Comparison of ENCODE assay signal across 8 cellular contexts in genomic region chr14:28765907-28766504, GRCh38. TPM values are rescaled to one million over a fixed set of nuclear protein-coding genes. Genes with fewer than 3 reads are reported as not detected.
DNase-seq lines count a peak whose midpoint lies in the region; ATAC-seq and TF ChIP-seq lines count a peak whose summit lies in the region.

No MANE protein-coding gene starts in this region.

- DNase-seq in COR-L47 (lab: John Stamatoyannopoulos, UW), result peak; percentile 86
- DNase-seq in astrocyte of the cerebellum (ENCODE audit: low read depth), result no peak
- DNase-seq in naive thymus-derived CD8-positive, alpha-beta T cell, result no peak
- DNase-seq in SHP77 (lab: John Stamatoyannopoulos, UW), result no peak
- DNase-seq in AML-193 (lab: John Stamatoyannopoulos, UW), result no peak
- no peak for DNase-seq in stimulated activated effector memory CD8-positive, alpha-beta T cell treated with anti-CD3 and anti-CD28 coated beads, Interleukin-12 subunit alpha, Interleukin-12 subunit beta, amount 100 ng/mL, for 72 hours (ENCODE audit: low spot score in 2 of 2)
- DNase-seq in GM13976 (ENCODE audit: low spot score), result no peak

- H3K36me3 Mint-ChIP-seq in naive thymus-derived CD8-positive, alpha-beta T cell, result peaks cover 2 to 29% (median 21%) of the 10 kb centered on the region in 3 donors
- H3K36me3 Mint-ChIP-seq in stimulated activated effector memory CD8-positive, alpha-beta T cell treated with anti-CD3 and anti-CD28 coated beads, Interleukin-12 subunit alpha, Interleukin-12 subunit beta, amount 100 ng/mL, for 72 hours, result peaks cover 11% of the 10 kb centered on the region

- H3K27me3 Mint-ChIP-seq in naive thymus-derived CD8-positive, alpha-beta T cell, result peaks cover 49 to 80% (median 64%) of the 10 kb centered on the region in 5 donors

- ATAC-seq in HG03432 (IDR thresholded peaks at IDR 0.05; ENCODE audit: unreplicated experiment), result peak; percentile 21
- ATAC-seq in naive thymus-derived CD8-positive, alpha-beta T cell, result no peak
- no peak for ATAC-seq in stimulated activated effector memory CD8-positive, alpha-beta T cell treated with anti-CD3 and anti-CD28 coated beads, Interleukin-12 subunit alpha, Interleukin-12 subunit beta, amount 100 ng/mL, for 72 hours

- in situ Hi-C loops in astrocyte of the cerebellum (cut with HindIII; ENCODE audit: low sequenced_read_pairs) (no loop called here), GM13976 (cut with MboI; ENCODE audit: low sequenced_read_pairs, unreplicated experiment) (loop anchor here (25.0 kb wide), 1 partner anchor 1446 kb away; no protein-coding TSS in a partner anchor)

- peaks cover 0 to 25% (median 15%) of the 10 kb centered on the region in 9 donors for H3K9me3 Mint-ChIP-seq in naive thymus-derived CD8-positive, alpha-beta T cell
- peaks cover 15% of the 10 kb centered on the region for H3K9me3 Mint-ChIP-seq in stimulated activated effector memory CD8-positive, alpha-beta T cell treated with anti-CD3 and anti-CD28 coated beads, Interleukin-12 subunit alpha, Interleukin-12 subunit beta, amount 100 ng/mL, for 72 hours

- TF ChIP-seq CTCF in astrocyte of the cerebellum (IDR thresholded peaks at IDR 0.05; ENCODE audit: low read depth, low read length, missing control alignments) (no peak), GM13976 (IDR thresholded peaks at IDR 0.05; ENCODE audit: borderline replicate concordance, control extremely low read depth, extremely low read depth, insufficient read depth, missing control alignments) (no peak)

- H3K27ac Mint-ChIP-seq in naive thymus-derived CD8-positive, alpha-beta T cell, result peak overlapping the region in 2 of 10 donors; percentile 56 to 67
- no peak overlapping the region for H3K27ac Mint-ChIP-seq in stimulated activated effector memory CD8-positive, alpha-beta T cell treated with anti-CD3 and anti-CD28 coated beads, Interleukin-12 subunit alpha, Interleukin-12 subunit beta, amount 100 ng/mL, for 72 hours

- H3K4me1 Mint-ChIP-seq in naive thymus-derived CD8-positive, alpha-beta T cell, result peaks cover 14 to 29% (median 14%) of the 10 kb centered on the region in 4 donors
- H3K4me1 Mint-ChIP-seq in stimulated activated effector memory CD8-positive, alpha-beta T cell treated with anti-CD3 and anti-CD28 coated beads, Interleukin-12 subunit alpha, Interleukin-12 subunit beta, amount 100 ng/mL, for 72 hours, result peaks cover 14% of the 10 kb centered on the region

- POLR2A ChIA-PET in naive thymus-derived CD8-positive, alpha-beta T cell (lab: Charles Lee), result no interaction called here

- peak overlapping the region; percentile 59 for H3K4me3 ChIP-seq in astrocyte of the cerebellum (ENCODE audit: low read depth, low read length)

- peak overlapping the region; percentile 58 to 90 (median 80) for H3K4me3 Mint-ChIP-seq in naive thymus-derived CD8-positive, alpha-beta T cell
- H3K4me3 Mint-ChIP-seq in stimulated activated effector memory CD8-positive, alpha-beta T cell treated with anti-CD3 and anti-CD28 coated beads, Interleukin-12 subunit alpha, Interleukin-12 subunit beta, amount 100 ng/mL, for 72 hours, result no peak overlapping the region

RNA-seq across cellular contexts. Expression of gene FOXG1, which starts 0.6 kb away (rescaled TPM):
- not detected for total RNA-seq in naive thymus-derived CD8-positive, alpha-beta T cell
- not detected for polyA plus RNA-seq in naive thymus-derived CD8-positive, alpha-beta T cell
